8 cellular contexts compared by ENCODE assay signal in genomic region chr2:203706403-203706802, GRCh38. TPM values are rescaled to one million over a fixed set of nuclear protein-coding genes. Genes with fewer than 3 reads are reported as not detected.
DNase-seq lines count a peak whose midpoint lies in the region; ATAC-seq, FAIRE-seq and TF ChIP-seq lines count a peak whose summit lies in the region.

Gene CD28, plus strand, starts transcription at chr2:203706639. Its CDS starts 58 bp downstream, at chr2:203706697.

- no peaks in the 10 kb centered on the region for H3K27me3 Mint-ChIP-seq in activated naive CD8-positive, alpha-beta T cell treated with anti-CD3 and anti-CD28 coated beads, Interleukin-2, amount 10 ng/mL, durations not matched to agents 7 days and 5 days

- FAIRE-seq in D721Med (lab: Jason Lieb, UNC), result no peak

- peak; percentile 74 for DNase-seq in GM13976 (ENCODE audit: low spot score)
- DNase-seq in T-helper 1 cell, result peak; percentile 74 to 98 (median 84)
- peak; percentile 82 for DNase-seq in activated naive CD8-positive, alpha-beta T cell treated with anti-CD3 and anti-CD28 coated beads, Interleukin-2, amount 10 ng/mL, durations not matched to agents 7 days and 5 days
- peak; percentile 70 to 82 for DNase-seq in stimulated activated CD4-positive, alpha-beta T cell treated with anti-CD3 and anti-CD28 coated beads, Interleukin-4, amount 100 ng/mL, for 48 hours (ENCODE audit: low read depth in 2 of 2)
- DNase-seq in NCI-H2081 (lab: John Stamatoyannopoulos, UW), result no peak
- no peak for DNase-seq in D721Med (ENCODE audit: insufficient read length, low spot score)
- DNase-seq in NCI-H2227 (lab: John Stamatoyannopoulos, UW; ENCODE audit: unreplicated experiment), result no peak

- POLR2A ChIA-PET in activated naive CD8-positive, alpha-beta T cell treated with anti-CD3 and anti-CD28 coated beads, Interleukin-2, amount 10 ng/mL, durations not matched to agents 7 days and 5 days (lab: Charles Lee), result interaction anchor here (0.9 to 5.5 kb wide), 4 partner anchors 13 to 467 kb away, joined by 3 to 75 read pairs (median 8); partner anchors contain the start of gene CYP20A1

- peak; percentile 100 for ATAC-seq in HG02763 (IDR thresholded peaks at IDR 0.05; ENCODE audit: unreplicated experiment)
- peak; percentile 84 for ATAC-seq in activated naive CD8-positive, alpha-beta T cell treated with anti-CD3 and anti-CD28 coated beads, Interleukin-2, amount 10 ng/mL, durations not matched to agents 7 days and 5 days (ENCODE audit: low read depth)

- peaks cover under 1% of the 10 kb centered on the region for H3K36me3 Mint-ChIP-seq in activated naive CD8-positive, alpha-beta T cell treated with anti-CD3 and anti-CD28 coated beads, Interleukin-2, amount 10 ng/mL, durations not matched to agents 7 days and 5 days

- no peaks in the 10 kb centered on the region for H3K9me3 Mint-ChIP-seq in activated naive CD8-positive, alpha-beta T cell treated with anti-CD3 and anti-CD28 coated beads, Interleukin-2, amount 10 ng/mL, durations not matched to agents 7 days and 5 days

- no peak for TF ChIP-seq CTCF in GM13976 (IDR thresholded peaks at IDR 0.05; ENCODE audit: borderline replicate concordance, control extremely low read depth, extremely low read depth, insufficient read depth, missing control alignments)
- no peak for TF ChIP-seq CTCF in D721Med (IDR thresholded peaks at IDR 0.05; ENCODE audit: insufficient read depth, missing control alignments)

- peak within 1 kb of the TSS; percentile 89 for H3K4me3 Mint-ChIP-seq in activated naive CD8-positive, alpha-beta T cell treated with anti-CD3 and anti-CD28 coated beads, Interleukin-2, amount 10 ng/mL, durations not matched to agents 7 days and 5 days

- peaks cover 57% of the 10 kb centered on the region for H3K4me1 Mint-ChIP-seq in activated naive CD8-positive, alpha-beta T cell treated with anti-CD3 and anti-CD28 coated beads, Interleukin-2, amount 10 ng/mL, durations not matched to agents 7 days and 5 days

- in situ Hi-C loops in GM13976 (cut with MboI; ENCODE audit: low sequenced_read_pairs, unreplicated experiment), result no loop called here

- H3K27ac Mint-ChIP-seq in activated naive CD8-positive, alpha-beta T cell treated with anti-CD3 and anti-CD28 coated beads, Interleukin-2, amount 10 ng/mL, durations not matched to agents 7 days and 5 days, result peak within 1 kb of the TSS; percentile 98

RNA-seq across cellular contexts. Expression of gene CD28, which starts in this region (rescaled TPM):
- total RNA-seq in activated naive CD8-positive, alpha-beta T cell treated with anti-CD3 and anti-CD28 coated beads, Interleukin-2, amount 10 ng/mL, durations not matched to agents 7 days and 5 days, result 10 to 100 TPM; 52.7 to 58.9 TPM

Comparison
In these comparisons a context has a peak if more than half of its experiments do, and no peak if none do; other contexts are left out.
1. DNase-seq: peak in GM13976 (single experiment), T-helper 1 cell (5 of 5), activated naive CD8-positive, alpha-beta T cell treated with anti-CD3 and anti-CD28 coated beads, Interleukin-2, amount 10 ng/mL, durations not matched to agents 7 days and 5 days (single experiment) and stimulated activated CD4-positive, alpha-beta T cell treated with anti-CD3 and anti-CD28 coated beads, Interleukin-4, amount 100 ng/mL, for 48 hours (2 of 2); none in NCI-H2081 (0 of 2), D721Med (single experiment) and NCI-H2227 (single experiment).